ENCODE assay signal across 24 cellular contexts in genomic region chr4:44368413-44369167, GRCh38.
"Had no signal": no experiment of that assay in that cellular context is flagged by ENCODE, and none has a peak within 500 bp of the region (broad histone marks: within the 10 kb centered on the region; RNA-seq: fewer than 3 reads in every experiment).

No MANE protein-coding gene starts in this region.

- H3K27me3 Mint-ChIP-seq: activated CD4-positive, alpha-beta memory T cell treated with anti-CD3 and anti-CD28 coated beads for 36 hours; T-helper 17 cell had no signal

- H3K4me1 Mint-ChIP-seq: nephron progenitor cell, T-helper 17 cell had no signal

- H3K27ac ChIP-seq: brain microvascular endothelial cell, hepatocyte, parathyroid adenoma, sigmoid colon, tibial artery had no signal

- H3K4me3 Mint-ChIP-seq: activated CD4-positive, alpha-beta memory T cell treated with anti-CD3 and anti-CD28 coated beads for 36 hours; activated naive CD4-positive, alpha-beta T cell treated with anti-CD3 and anti-CD28 coated beads for 36 hours; activated T-cell treated with anti-CD3 and anti-CD28 coated beads, Interleukin-2, amount 50 U/mL, for 72 hours; nephron progenitor cell; T-helper 17 cell had no signal

- ATAC-seq: activated T-cell treated with anti-CD3 and anti-CD28 coated beads, Interleukin-2, amount 50 U/mL, for 72 hours; esophagus mucosa; left colon; mucosa of descending colon; T-helper 17 cell had no signal

- H3K36me3 Mint-ChIP-seq: activated CD4-positive, alpha-beta memory T cell treated with anti-CD3 and anti-CD28 coated beads for 36 hours had no signal

- DNase-seq: activated CD4-positive, alpha-beta memory T cell treated with anti-CD3 and anti-CD28 coated beads for 36 hours; activated CD4-positive, alpha-beta T cell treated with anti-CD3 and anti-CD28 coated beads for 48 hours; activated effector memory CD4-positive, alpha-beta T cell treated with Interleukin-2 at 50 U/mL for 16 hours; activated naive CD4-positive, alpha-beta T cell treated with anti-CD3 and anti-CD28 coated beads for 36 hours; activated T-cell treated with anti-CD3 and anti-CD28 coated beads, Interleukin-2, amount 50 U/mL, for 72 hours; amygdala; brain microvascular endothelial cell; caudate nucleus; effector memory CD4-positive, alpha-beta T cell; foreskin melanocyte; islet precursor cell; left colon; mesenchymal stem cell; mucosa of descending colon; nephron progenitor cell; nucleus accumbens; sigmoid colon; stimulated activated CD4-positive, alpha-beta T cell treated with anti-CD3 and anti-CD28 coated beads, Interleukin-4, amount 100 ng/mL, for 1 hour; stimulated activated naive CD4-positive, alpha-beta T cell; T-helper 17 cell; tibial artery had no signal

- H3K27ac Mint-ChIP-seq: activated CD4-positive, alpha-beta memory T cell treated with anti-CD3 and anti-CD28 coated beads for 36 hours; activated naive CD4-positive, alpha-beta T cell treated with anti-CD3 and anti-CD28 coated beads for 36 hours; activated T-cell treated with anti-CD3 and anti-CD28 coated beads, Interleukin-2, amount 50 U/mL, for 72 hours; nephron progenitor cell; T-helper 17 cell had no signal

- H3K9me3 Mint-ChIP-seq: nephron progenitor cell had no signal
